1 cellular context compared by ENCODE assay signal in genomic region chr19:44611812-44612295, GRCh38.
A peak's percentile ranks its signal among the peaks of the same experiment; 100 is the strongest.
TF ChIP-seq lines count a peak whose summit lies in the region.

No MANE protein-coding gene starts in this region.

TF ChIP-seq in HepG2, 621 proteins besides CTCF, POLR2A, EP300 and RAD21 (continued from another document and continues in another):
- TF ChIP-seq, protein P1, sequence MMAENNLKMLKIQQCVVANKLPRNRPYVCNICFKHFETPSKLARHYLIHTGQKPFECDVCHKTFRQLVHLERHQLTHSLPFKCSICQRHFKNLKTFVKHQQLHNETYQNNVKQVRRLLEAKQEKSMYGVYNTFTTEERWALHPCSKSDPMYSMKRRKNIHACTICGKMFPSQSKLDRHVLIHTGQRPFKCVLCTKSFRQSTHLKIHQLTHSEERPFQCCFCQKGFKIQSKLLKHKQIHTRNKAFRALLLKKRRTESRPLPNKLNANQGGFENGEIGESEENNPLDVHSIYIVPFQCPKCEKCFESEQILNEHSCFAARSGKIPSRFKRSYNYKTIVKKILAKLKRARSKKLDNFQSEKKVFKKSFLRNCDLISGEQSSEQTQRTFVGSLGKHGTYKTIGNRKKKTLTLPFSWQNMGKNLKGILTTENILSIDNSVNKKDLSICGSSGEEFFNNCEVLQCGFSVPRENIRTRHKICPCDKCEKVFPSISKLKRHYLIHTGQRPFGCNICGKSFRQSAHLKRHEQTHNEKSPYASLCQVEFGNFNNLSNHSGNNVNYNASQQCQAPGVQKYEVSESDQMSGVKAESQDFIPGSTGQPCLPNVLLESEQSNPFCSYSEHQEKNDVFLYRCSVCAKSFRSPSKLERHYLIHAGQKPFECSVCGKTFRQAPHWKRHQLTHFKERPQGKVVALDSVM (CRISPR knock-in tag; IDR thresholded peaks at IDR 0.05) = 0 out of 2 replicates have a peak, but pooled peaks have one; percentile 28
- TF ChIP-seq ZSCAN30 (CRISPR knock-in tag; IDR thresholded peaks at IDR 0.05) (no peak), ZSCAN22 (CRISPR knock-in tag; IDR thresholded peaks at IDR 0.05) (no peak), YEATS2 (CRISPR knock-in tag; IDR thresholded peaks at IDR 0.05; ENCODE audit: borderline replicate concordance) (no peak), ZBTB1 (CRISPR knock-in tag; IDR thresholded peaks at IDR 0.05; ENCODE audit: borderline replicate concordance) (no peak), PAXIP1 (CRISPR knock-in tag; conservative IDR thresholded peaks at IDR 0.05) (peak; percentile 85), ZNF614 (CRISPR knock-in tag; IDR thresholded peaks at IDR 0.05; ENCODE audit: borderline replicate concordance) (no peak), GABPA (IDR thresholded peaks at IDR 0.05; ENCODE audit: low read depth, low read length) (no peak), GABPA (CRISPR knock-in tag; IDR thresholded peaks at IDR 0.05; ENCODE audit: low read depth) (no peak), ZNF101 (CRISPR knock-in tag; IDR thresholded peaks at IDR 0.05; ENCODE audit: borderline replicate concordance, low read depth) (no peak), IRX3 (CRISPR knock-in tag; IDR thresholded peaks at IDR 0.05; ENCODE audit: borderline replicate concordance, low read depth) (no peak), PHF21A (CRISPR knock-in tag; IDR thresholded peaks at IDR 0.05) (peak; percentile 59), ZBTB44 (CRISPR knock-in tag; IDR thresholded peaks at IDR 0.05) (no peak), ZNF597 (CRISPR knock-in tag; IDR thresholded peaks at IDR 0.05) (no peak), PRDM10 (CRISPR knock-in tag; IDR thresholded peaks at IDR 0.05; ENCODE audit: low read depth) (no peak), SRY (CRISPR knock-in tag; IDR thresholded peaks at IDR 0.05) (no peak), HDAC6 (IDR thresholded peaks at IDR 0.05; ENCODE audit: low read depth, low read length) (no peak), ARNT2 (CRISPR knock-in tag; IDR thresholded peaks at IDR 0.05; ENCODE audit: low read depth) (no peak), DMAP1 (CRISPR knock-in tag; IDR thresholded peaks at IDR 0.05) (no peak), ZNF687 (CRISPR knock-in tag; IDR thresholded peaks at IDR 0.05) (no peak), SYNCRIP (IDR thresholded peaks at IDR 0.05; ENCODE audit: insufficient read depth, low read depth, low read length) (no peak), HCFC1 (IDR thresholded peaks at IDR 0.05; ENCODE audit: low read depth, low read length) (no peak), ZNF567 (CRISPR knock-in tag; IDR thresholded peaks at IDR 0.05; ENCODE audit: borderline replicate concordance) (no peak), RXRA (CRISPR knock-in tag; IDR thresholded peaks at IDR 0.05) (no peak), E2F5 (CRISPR knock-in tag; conservative IDR thresholded peaks at IDR 0.05) (no peak), ZBTB7A (CRISPR knock-in tag; IDR thresholded peaks at IDR 0.05) (no peak), ZNF782 (CRISPR knock-in tag; IDR thresholded peaks at IDR 0.05; ENCODE audit: borderline replicate concordance) (no peak), NFKB2 (CRISPR knock-in tag; IDR thresholded peaks at IDR 0.05; ENCODE audit: borderline replicate concordance) (no peak), ZNF225 (CRISPR knock-in tag; IDR thresholded peaks at IDR 0.05) (no peak)
- TF ChIP-seq, protein P2, sequence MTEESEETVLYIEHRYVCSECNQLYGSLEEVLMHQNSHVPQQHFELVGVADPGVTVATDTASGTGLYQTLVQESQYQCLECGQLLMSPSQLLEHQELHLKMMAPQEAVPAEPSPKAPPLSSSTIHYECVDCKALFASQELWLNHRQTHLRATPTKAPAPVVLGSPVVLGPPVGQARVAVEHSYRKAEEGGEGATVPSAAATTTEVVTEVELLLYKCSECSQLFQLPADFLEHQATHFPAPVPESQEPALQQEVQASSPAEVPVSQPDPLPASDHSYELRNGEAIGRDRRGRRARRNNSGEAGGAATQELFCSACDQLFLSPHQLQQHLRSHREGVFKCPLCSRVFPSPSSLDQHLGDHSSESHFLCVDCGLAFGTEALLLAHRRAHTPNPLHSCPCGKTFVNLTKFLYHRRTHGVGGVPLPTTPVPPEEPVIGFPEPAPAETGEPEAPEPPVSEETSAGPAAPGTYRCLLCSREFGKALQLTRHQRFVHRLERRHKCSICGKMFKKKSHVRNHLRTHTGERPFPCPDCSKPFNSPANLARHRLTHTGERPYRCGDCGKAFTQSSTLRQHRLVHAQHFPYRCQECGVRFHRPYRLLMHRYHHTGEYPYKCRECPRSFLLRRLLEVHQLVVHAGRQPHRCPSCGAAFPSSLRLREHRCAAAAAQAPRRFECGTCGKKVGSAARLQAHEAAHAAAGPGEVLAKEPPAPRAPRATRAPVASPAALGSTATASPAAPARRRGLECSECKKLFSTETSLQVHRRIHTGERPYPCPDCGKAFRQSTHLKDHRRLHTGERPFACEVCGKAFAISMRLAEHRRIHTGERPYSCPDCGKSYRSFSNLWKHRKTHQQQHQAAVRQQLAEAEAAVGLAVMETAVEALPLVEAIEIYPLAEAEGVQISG (CRISPR knock-in tag; IDR thresholded peaks at IDR 0.05) = no peak
- TF ChIP-seq, protein P3, sequence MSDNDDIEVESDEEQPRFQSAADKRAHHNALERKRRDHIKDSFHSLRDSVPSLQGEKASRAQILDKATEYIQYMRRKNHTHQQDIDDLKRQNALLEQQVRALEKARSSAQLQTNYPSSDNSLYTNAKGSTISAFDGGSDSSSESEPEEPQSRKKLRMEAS (IDR thresholded peaks at IDR 0.05) = no peak
- TF ChIP-seq, protein P4, sequence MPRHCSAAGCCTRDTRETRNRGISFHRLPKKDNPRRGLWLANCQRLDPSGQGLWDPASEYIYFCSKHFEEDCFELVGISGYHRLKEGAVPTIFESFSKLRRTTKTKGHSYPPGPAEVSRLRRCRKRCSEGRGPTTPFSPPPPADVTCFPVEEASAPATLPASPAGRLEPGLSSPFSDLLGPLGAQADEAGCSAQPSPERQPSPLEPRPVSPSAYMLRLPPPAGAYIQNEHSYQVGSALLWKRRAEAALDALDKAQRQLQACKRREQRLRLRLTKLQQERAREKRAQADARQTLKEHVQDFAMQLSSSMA (CRISPR knock-in tag; IDR thresholded peaks at IDR 0.05) = no peak
